In the genomic region with DNA sequence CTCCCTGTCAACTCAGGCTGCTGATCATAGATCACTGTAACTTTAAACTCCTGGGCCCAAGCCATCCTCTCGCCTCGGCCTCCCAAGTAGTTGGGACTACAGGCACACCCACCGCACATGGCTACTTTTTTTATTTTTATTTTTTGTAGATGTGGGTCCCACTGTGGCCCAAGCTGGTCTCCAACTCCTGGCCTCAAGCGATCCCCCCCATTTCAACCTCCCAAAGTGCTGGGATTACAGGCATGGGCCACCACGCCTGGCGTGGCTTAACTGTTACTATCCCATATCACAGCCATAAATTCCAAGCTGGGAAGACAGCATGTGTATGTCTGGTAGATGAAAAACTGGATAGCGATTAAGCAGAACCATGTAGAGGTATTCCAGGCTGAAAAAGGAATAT, we compare ENCODE assay signal across 9 cellular contexts. TPM values are rescaled to one million over a fixed set of nuclear protein-coding genes. Genes with fewer than 3 reads are reported as not detected.
DNase-seq lines count a peak whose midpoint lies in the region; ATAC-seq and TF ChIP-seq lines count a peak whose summit lies in the region.
"Had no signal": no experiment of that assay in that cellular context is flagged by ENCODE, and none has a peak within 500 bp of the region (broad histone marks: within the 10 kb centered on the region; RNA-seq: fewer than 3 reads in every experiment).

No MANE protein-coding gene starts in this region.

- H3K4me2 ChIP-seq in DND-41 (ENCODE audit: insufficient read depth, low read length), result peak overlapping the region; percentile 100

- peaks cover 6% of the 10 kb centered on the region for H3K27me3 Mint-ChIP-seq in progenitor cell of endocrine pancreas

- ATAC-seq in DND-41 (ENCODE audit: insufficient read depth, low read depth) (no peak), RWPE2 (ENCODE audit: low read depth) (no peak), HG02798 (IDR thresholded peaks at IDR 0.05; ENCODE audit: poor library complexity, unreplicated experiment) (no peak), HG02588 (IDR thresholded peaks at IDR 0.05; ENCODE audit: unreplicated experiment) (no peak)

- peak overlapping the region; percentile 84 for H3K4me3 Mint-ChIP-seq in progenitor cell of endocrine pancreas (ENCODE audit: low read depth)

- H3K27ac ChIP-seq in DND-41 (ENCODE audit: low read length) (peak overlapping the region; percentile 89), RWPE2 (ENCODE audit: poor library complexity, severe bottlenecking) (no peak overlapping the region)

- H3K4me1 ChIP-seq in DND-41 (ENCODE audit: insufficient read depth, low read length), result peaks cover 43% of the 10 kb centered on the region
- H3K4me1 ChIP-seq in RWPE2 (ENCODE audit: insufficient read depth, poor library complexity, severe bottlenecking), result peaks cover 5% of the 10 kb centered on the region

- peaks cover 25% of the 10 kb centered on the region for H4K20me1 ChIP-seq in DND-41 (ENCODE audit: insufficient read depth, low read length)

- H3K27ac Mint-ChIP-seq in progenitor cell of endocrine pancreas, result peak overlapping the region; percentile 95

- H3K36me3 ChIP-seq in DND-41 (ENCODE audit: insufficient read depth, low read length), result peaks cover 26% of the 10 kb centered on the region
- H3K36me3 ChIP-seq in RWPE2 (ENCODE audit: low read depth), result peaks cover 38% of the 10 kb centered on the region

- H3K9ac ChIP-seq in DND-41 (ENCODE audit: low read depth, low read length), result peak overlapping the region; percentile 87

- H3K79me2 ChIP-seq in DND-41 (ENCODE audit: insufficient read depth, low read length), result peaks cover 51% of the 10 kb centered on the region

- H3K4me3 ChIP-seq in DND-41 (ENCODE audit: low read depth in 1 of 2, low read length in 2 of 2) (peak overlapping the region; percentile 82 to 98), RWPE2 (ENCODE audit: severe bottlenecking) (peak overlapping the region; percentile 71), epithelial cell of proximal tubule (ENCODE audit: low read depth, low read length) (peak overlapping the region; percentile 67)

- H3K4me1 Mint-ChIP-seq in progenitor cell of endocrine pancreas (ENCODE audit: low read depth), result peaks cover 12% of the 10 kb centered on the region

- TF ChIP-seq CTCF in DND-41 (IDR thresholded peaks at IDR 0.05; ENCODE audit: borderline replicate concordance, extremely low read depth, low read length, poor library complexity, severe bottlenecking) (no peak), RWPE2 (IDR thresholded peaks at IDR 0.05; ENCODE audit: poor library complexity, severe bottlenecking) (no peak), epithelial cell of proximal tubule (conservative IDR thresholded peaks at IDR 0.05; ENCODE audit: low read depth, low read length) (no peak), progenitor cell of endocrine pancreas (IDR thresholded peaks at IDR 0.05; ENCODE audit: unreplicated experiment) (no peak)

- no peak overlapping the region for H2AFZ ChIP-seq in DND-41 (ENCODE audit: low read depth, low read length)

- H3K36me3 Mint-ChIP-seq in progenitor cell of endocrine pancreas (ENCODE audit: insufficient read depth), result peaks cover 2% of the 10 kb centered on the region

- H3K27me3 ChIP-seq in DND-41 (ENCODE audit: insufficient read depth, low read length, poor library complexity) (no peaks in the 10 kb centered on the region), RWPE2 (ENCODE audit: insufficient read depth, poor library complexity, severe bottlenecking) (no peaks in the 10 kb centered on the region)

- H3K9me3 Mint-ChIP-seq in progenitor cell of endocrine pancreas (ENCODE audit: low read depth), result no peaks in the 10 kb centered on the region

- no peaks in the 10 kb centered on the region for H3K9me3 ChIP-seq in DND-41 (ENCODE audit: insufficient read depth, low read length, severe bottlenecking)
- no peaks in the 10 kb centered on the region for H3K9me3 ChIP-seq in RWPE2 (ENCODE audit: severe bottlenecking)

- DNase-seq in DND-41 (no peak), RWPE2 (ENCODE audit: low spot score) (no peak), epithelial cell of proximal tubule (ENCODE audit: low read depth) (no peak), progenitor cell of endocrine pancreas (ENCODE audit: low spot score, unreplicated experiment) (no peak), RPMI8226 (no peak)
- DNase-seq in stimulated activated naive CD4-positive, alpha-beta T cell treated with Interleukin-2 at 50 U/mL for 16 hours (lab: John Stamatoyannopoulos, UW), result no peak
- DNase-seq: NCI-H2029 had no signal

RNA-seq across cellular contexts. Expression of gene HDAC3, which starts 1.0 kb away (rescaled TPM):
- total RNA-seq in epithelial cell of proximal tubule (55.2 and 64.8 TPM in 2 replicates), progenitor cell of endocrine pancreas (101 and 103 TPM in 2 replicates)

RNA-seq across cellular contexts. Expression of gene RELL2, which starts 1.2 kb away (rescaled TPM):
- total RNA-seq in epithelial cell of proximal tubule (3.3 and 10.3 TPM in 2 replicates), progenitor cell of endocrine pancreas (5.2 and 6.7 TPM in 2 replicates)

RNA-seq across cellular contexts. Expression of gene FCHSD1, which starts 15.6 kb away (rescaled TPM):
- total RNA-seq in epithelial cell of proximal tubule (15.7 and 43.1 TPM in 2 replicates), progenitor cell of endocrine pancreas (27.7 and 30.7 TPM in 2 replicates)

RNA-seq across cellular contexts. Expression of gene DIAPH1, which starts 16.8 kb away (rescaled TPM):
- total RNA-seq in epithelial cell of proximal tubule, result 94.0 and 101 TPM in 2 replicates
- total RNA-seq in progenitor cell of endocrine pancreas, result 63.5 and 74.3 TPM in 2 replicates

RNA-seq across cellular contexts. Expression of gene ARAP3, which starts 46.4 kb away (rescaled TPM):
- total RNA-seq in epithelial cell of proximal tubule, result 7.1 and 11.3 TPM in 2 replicates
- total RNA-seq in progenitor cell of endocrine pancreas, result 6.2 and 6.4 TPM in 2 replicates
